10 cellular contexts compared by ENCODE assay signal in genomic region chr11:117823941-117824420, GRCh38. TPM values are rescaled to one million over a fixed set of nuclear protein-coding genes. Genes with fewer than 3 reads are reported as not detected.
A peak's percentile ranks its signal among the peaks of the same experiment; 100 is the strongest.
DNase-seq lines count a peak whose midpoint lies in the region; ATAC-seq and TF ChIP-seq lines count a peak whose summit lies in the region.
"Had no signal": no experiment of that assay in that cellular context is flagged by ENCODE, and none has a peak within 500 bp of the region (broad histone marks: within the 10 kb centered on the region; RNA-seq: fewer than 3 reads in every experiment).

No MANE protein-coding gene starts in this region.

- peak overlapping the region; percentile 75 to 98 (median 93) for H3K4me2 ChIP-seq in BLaER1 treated with 17β-estradiol and CSF1 and Interleukin-3, amounts not matched to agents 10 nM and 100 nM

- no peak for TF ChIP-seq CTCF in NB4 (IDR thresholded peaks at IDR 0.05; ENCODE audit: low read depth, low read length)
- TF ChIP-seq CTCF in endodermal cell (conservative IDR thresholded peaks at IDR 0.05): no peak
- TF ChIP-seq CTCF in natural killer cell (IDR thresholded peaks at IDR 0.05): no peak
- TF ChIP-seq CTCF in endothelial cell (IDR thresholded peaks at IDR 0.05; ENCODE audit: unreplicated experiment): no peak

- H3K27me3 ChIP-seq in BLaER1 treated with 17β-estradiol and CSF1 and Interleukin-3, amounts not matched to agents 10 nM and 100 nM: no peaks in the 10 kb centered on the region
- H3K27me3 ChIP-seq in endodermal cell (ENCODE audit: control insufficient read depth, insufficient read depth, low read length, poor library complexity, severe bottlenecking): no peaks in the 10 kb centered on the region

- no peaks in the 10 kb centered on the region for H4K20me1 ChIP-seq in BLaER1 treated with 17β-estradiol and CSF1 and Interleukin-3, amounts not matched to agents 10 nM and 100 nM

- H3K4me3 Mint-ChIP-seq in endodermal cell: no peak overlapping the region
- H3K4me3 Mint-ChIP-seq in natural killer cell: no peak overlapping the region
- H3K4me3 Mint-ChIP-seq in endothelial cell (ENCODE audit: unreplicated experiment): no peak overlapping the region

- DNase-seq in NB4 (ENCODE audit: low read depth): peak; percentile 85
- peak; percentile 69 for DNase-seq in endodermal cell
- peak; percentile 11 for DNase-seq in natural killer cell
- no peak for DNase-seq in stimulated activated CD4-positive, alpha-beta T cell treated with anti-CD3 and anti-CD28 coated beads, Interleukin-2, amount 100 ng/mL, for 24 hours
- no peak for DNase-seq in NCI-H146 treated with DMSO at 0.1 percent for 48 hours (lab: John Stamatoyannopoulos, UW; ENCODE audit: unreplicated experiment)
- no peak for DNase-seq in mucosa of gallbladder (ENCODE audit: low spot score)
- DNase-seq in endothelial cell (ENCODE audit: low spot score): no peak
- DNase-seq: NCI-H1694 treated with DMSO at 0.1 percent for 48 hours had no signal

- peak overlapping the region; percentile 72 to 89 (median 87) for H3K27ac ChIP-seq in BLaER1 treated with 17β-estradiol and CSF1 and Interleukin-3, amounts not matched to agents 10 nM and 100 nM
- no peak overlapping the region for H3K27ac ChIP-seq in endodermal cell (ENCODE audit: low read depth, low read length)

- H3K9me3 Mint-ChIP-seq in endodermal cell (no peaks in the 10 kb centered on the region), natural killer cell (no peaks in the 10 kb centered on the region), endothelial cell (ENCODE audit: unreplicated experiment) (no peaks in the 10 kb centered on the region)

- no peaks in the 10 kb centered on the region for H3K36me3 ChIP-seq in BLaER1 treated with 17β-estradiol and CSF1 and Interleukin-3, amounts not matched to agents 10 nM and 100 nM
- no peaks in the 10 kb centered on the region for H3K36me3 ChIP-seq in endodermal cell (ENCODE audit: control insufficient read depth, insufficient read depth, low read length)

- no peaks in the 10 kb centered on the region for H3K9me3 ChIP-seq in BLaER1 treated with 17β-estradiol and CSF1 and Interleukin-3, amounts not matched to agents 10 nM and 100 nM (replicated peaks in 1 of 11)
- H3K9me3 ChIP-seq in endodermal cell (ENCODE audit: control insufficient read depth, low read length): no peaks in the 10 kb centered on the region

- 73 to 77% methylated on average over 8 to 13 of the region's 13 CpGs for WGBS in endodermal cell (ENCODE audit: insufficient coverage in 1 of 2, insufficient read length in 1 of 2), 2 experiments

- peaks cover 79 to 97% (median 93%) of the 10 kb centered on the region in 10 experiments for H3K4me1 ChIP-seq in BLaER1 treated with 17β-estradiol and CSF1 and Interleukin-3, amounts not matched to agents 10 nM and 100 nM
- H3K4me1 ChIP-seq in endodermal cell (ENCODE audit: control insufficient read depth, insufficient read depth, low read length): peaks cover 7% of the 10 kb centered on the region

- no peak for ATAC-seq in natural killer cell

- H3K4me1 Mint-ChIP-seq in endodermal cell (peaks cover 43% of the 10 kb centered on the region), natural killer cell (peaks cover 10 to 25% of the 10 kb centered on the region in 2 donors), endothelial cell (ENCODE audit: unreplicated experiment) (peaks cover 14% of the 10 kb centered on the region)

- intact Hi-C loops in natural killer cell (cut with micrococcal nuclease): no loop called here

- H3K27me3 Mint-ChIP-seq in endodermal cell (ENCODE audit: insufficient read depth) (peaks cover 9% of the 10 kb centered on the region), natural killer cell (ENCODE audit: low read depth in 2 of 2) (peaks cover 6 to 12% of the 10 kb centered on the region in 2 donors), endothelial cell (ENCODE audit: unreplicated experiment) (peaks cover 12% of the 10 kb centered on the region)

- H3K9ac ChIP-seq in BLaER1 treated with 17β-estradiol and CSF1 and Interleukin-3, amounts not matched to agents 10 nM and 100 nM: peak overlapping the region; percentile 62 to 81 (median 76)
- H3K9ac ChIP-seq in endodermal cell (ENCODE audit: extremely low read depth, low read length, poor library complexity, severe bottlenecking): no peak overlapping the region

- no peak for TF ChIP-seq POLR2A in NB4 (IDR thresholded peaks at IDR 0.05; ENCODE audit: extremely low read depth, insufficient read length)

- H3K36me3 Mint-ChIP-seq in endodermal cell (ENCODE audit: low read depth) (no peaks in the 10 kb centered on the region), natural killer cell (no peaks in the 10 kb centered on the region), endothelial cell (ENCODE audit: low read depth, unreplicated experiment) (no peaks in the 10 kb centered on the region)

- H3K27ac Mint-ChIP-seq in endodermal cell: no peak overlapping the region
- peak overlapping the region in 1 of 2 donors; percentile 62 for H3K27ac Mint-ChIP-seq in natural killer cell
- H3K27ac Mint-ChIP-seq in endothelial cell (ENCODE audit: unreplicated experiment): no peak overlapping the region

- H3K4me3 ChIP-seq in BLaER1 treated with 17β-estradiol and CSF1 and Interleukin-3, amounts not matched to agents 10 nM and 100 nM: peak overlapping the region in 8 of 10 experiments; percentile 2 to 48 (median 28); a peak in 11 of 20 replicates
- H3K4me3 ChIP-seq in NB4 (ENCODE audit: low read depth, low read length) (no peak overlapping the region), endodermal cell (ENCODE audit: low read length) (no peak overlapping the region)

RNA-seq across cellular contexts. Expression of gene FXYD2, which starts 0.6 kb away (rescaled TPM):
- total RNA-seq in endodermal cell (1 to 10 TPM; 3.0 TPM), natural killer cell (under 1 TPM in 2 of 3 donors, not detected in 1; 0.75 to 0.78 TPM), mucosa of gallbladder (1,539 TPM), endothelial cell (ENCODE audit: unreplicated experiment) (not detected)
- 1.0 TPM for polyA plus RNA-seq in endodermal cell (2013, experiment 1 of 2)
- polyA plus RNA-seq in endodermal cell (2013, experiment 2 of 2): 1.3 TPM

RNA-seq across cellular contexts. Expression of gene DSCAML1, which starts 27.0 kb away (rescaled TPM):
- 10 to 100 TPM in 1 of 2 donors, 1 to 10 TPM in 1; 5.6 to 10.9 TPM for total RNA-seq in endodermal cell
- polyA plus RNA-seq in endodermal cell (2013, experiment 1 of 2): 1.4 TPM
- polyA plus RNA-seq in endodermal cell (2013, experiment 2 of 2): 0.50 TPM
- total RNA-seq in natural killer cell: under 1 TPM in 1 of 3 donors, not detected in 2; 0.66 TPM
- total RNA-seq in mucosa of gallbladder: 8.0 TPM
- 3.8 TPM for total RNA-seq in endothelial cell (ENCODE audit: unreplicated experiment)
- total RNA-seq: glomerular endothelial cell had no signal

RNA-seq across cellular contexts. Expression of gene FXYD6, which starts 52.5 kb away (rescaled TPM):
- 10 to 100 TPM; 54.1 to 61.8 TPM for total RNA-seq in endodermal cell
- 197 TPM for polyA plus RNA-seq in endodermal cell (2013, experiment 1 of 2)
- polyA plus RNA-seq in endodermal cell (2013, experiment 2 of 2): 184 TPM
- total RNA-seq in natural killer cell: under 1 TPM in 2 of 3 donors, not detected in 1; 0.20 to 0.90 TPM
- total RNA-seq in mucosa of gallbladder: 185 TPM
- 18.1 TPM for total RNA-seq in endothelial cell (ENCODE audit: unreplicated experiment)

Comparison
In these comparisons a context has a peak if more than half of its experiments do, and no peak if none do; other contexts are left out.
1. H3K4me3 ChIP-seq: peak in BLaER1 treated with 17β-estradiol and CSF1 and Interleukin-3, amounts not matched to agents 10 nM and 100 nM (8 of 10); none in NB4 (single experiment) and endodermal cell (single experiment).
2. DNase-seq: peak in NB4 (single experiment), endodermal cell (single experiment) and natural killer cell (single experiment); none in stimulated activated CD4-positive, alpha-beta T cell treated with anti-CD3 and anti-CD28 coated beads, Interleukin-2, amount 100 ng/mL, for 24 hours (0 of 2), NCI-H146 treated with DMSO at 0.1 percent for 48 hours (single experiment), mucosa of gallbladder (single experiment) and endothelial cell (single experiment).
3. RNA of gene FXYD2, which starts 0.6 kb away (total RNA-seq): 1,539 TPM in mucosa of gallbladder (single experiment); 3.0 TPM in endodermal cell, 0.75 to 0.78 TPM in natural killer cell and not detected in endothelial cell (single experiment); every median in the first group is over 100 times any median in the second.
4. RNA of gene FXYD6, which starts 52.5 kb away (total RNA-seq): 185 TPM in mucosa of gallbladder (single experiment), 54.1 to 61.8 TPM in endodermal cell and 18.1 TPM in endothelial cell (single experiment); 0.20 to 0.90 TPM in natural killer cell; every median in the first group is over 10 times any median in the second.